1 cellular context compared by ENCODE assay signal in the genomic region with DNA sequence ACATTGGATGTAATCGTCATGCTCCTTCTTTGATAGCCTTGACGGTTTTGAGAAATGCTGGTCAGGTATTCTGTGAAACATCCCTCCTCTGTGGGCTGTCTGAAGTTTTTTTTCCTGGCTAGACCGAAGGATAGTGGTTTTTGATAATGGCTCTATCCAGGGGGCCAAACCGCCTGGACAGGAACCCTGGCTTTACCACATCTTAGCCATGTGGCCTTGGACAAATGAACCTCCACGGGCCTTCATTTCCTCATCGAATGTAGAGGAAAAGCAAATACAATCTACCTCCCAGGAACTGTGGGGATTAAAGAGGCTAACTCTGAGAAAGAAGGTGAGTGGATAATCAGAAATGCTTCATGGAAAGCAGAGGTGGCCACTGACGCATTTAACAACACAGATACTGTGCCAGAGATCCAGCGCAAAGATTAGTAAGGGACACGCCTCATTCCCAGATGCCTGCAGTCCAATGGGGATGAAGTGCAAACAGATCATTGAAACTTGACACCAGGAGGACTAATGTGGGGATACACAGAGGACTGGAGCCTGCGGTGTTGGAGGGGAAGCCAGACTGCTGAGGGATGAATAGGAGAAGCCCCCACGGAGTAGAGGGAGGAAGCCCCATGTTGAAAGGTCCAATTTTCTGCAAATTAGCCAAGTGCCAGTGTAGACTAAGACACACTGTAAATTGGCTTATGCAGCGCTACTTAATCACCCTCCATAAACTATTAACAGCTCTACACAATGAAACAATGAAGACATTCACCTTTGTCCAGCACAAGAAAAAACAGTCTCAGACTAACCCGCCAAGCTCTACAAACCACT.
A peak's percentile ranks its signal among the peaks of the same experiment; 100 is the strongest.
TF ChIP-seq lines count a peak whose summit lies in the region.

No MANE protein-coding gene starts in this region.

TF ChIP-seq in HepG2, 621 proteins besides CTCF, POLR2A, EP300 and RAD21 (continued from another document):
- TF ChIP-seq, protein P1, sequence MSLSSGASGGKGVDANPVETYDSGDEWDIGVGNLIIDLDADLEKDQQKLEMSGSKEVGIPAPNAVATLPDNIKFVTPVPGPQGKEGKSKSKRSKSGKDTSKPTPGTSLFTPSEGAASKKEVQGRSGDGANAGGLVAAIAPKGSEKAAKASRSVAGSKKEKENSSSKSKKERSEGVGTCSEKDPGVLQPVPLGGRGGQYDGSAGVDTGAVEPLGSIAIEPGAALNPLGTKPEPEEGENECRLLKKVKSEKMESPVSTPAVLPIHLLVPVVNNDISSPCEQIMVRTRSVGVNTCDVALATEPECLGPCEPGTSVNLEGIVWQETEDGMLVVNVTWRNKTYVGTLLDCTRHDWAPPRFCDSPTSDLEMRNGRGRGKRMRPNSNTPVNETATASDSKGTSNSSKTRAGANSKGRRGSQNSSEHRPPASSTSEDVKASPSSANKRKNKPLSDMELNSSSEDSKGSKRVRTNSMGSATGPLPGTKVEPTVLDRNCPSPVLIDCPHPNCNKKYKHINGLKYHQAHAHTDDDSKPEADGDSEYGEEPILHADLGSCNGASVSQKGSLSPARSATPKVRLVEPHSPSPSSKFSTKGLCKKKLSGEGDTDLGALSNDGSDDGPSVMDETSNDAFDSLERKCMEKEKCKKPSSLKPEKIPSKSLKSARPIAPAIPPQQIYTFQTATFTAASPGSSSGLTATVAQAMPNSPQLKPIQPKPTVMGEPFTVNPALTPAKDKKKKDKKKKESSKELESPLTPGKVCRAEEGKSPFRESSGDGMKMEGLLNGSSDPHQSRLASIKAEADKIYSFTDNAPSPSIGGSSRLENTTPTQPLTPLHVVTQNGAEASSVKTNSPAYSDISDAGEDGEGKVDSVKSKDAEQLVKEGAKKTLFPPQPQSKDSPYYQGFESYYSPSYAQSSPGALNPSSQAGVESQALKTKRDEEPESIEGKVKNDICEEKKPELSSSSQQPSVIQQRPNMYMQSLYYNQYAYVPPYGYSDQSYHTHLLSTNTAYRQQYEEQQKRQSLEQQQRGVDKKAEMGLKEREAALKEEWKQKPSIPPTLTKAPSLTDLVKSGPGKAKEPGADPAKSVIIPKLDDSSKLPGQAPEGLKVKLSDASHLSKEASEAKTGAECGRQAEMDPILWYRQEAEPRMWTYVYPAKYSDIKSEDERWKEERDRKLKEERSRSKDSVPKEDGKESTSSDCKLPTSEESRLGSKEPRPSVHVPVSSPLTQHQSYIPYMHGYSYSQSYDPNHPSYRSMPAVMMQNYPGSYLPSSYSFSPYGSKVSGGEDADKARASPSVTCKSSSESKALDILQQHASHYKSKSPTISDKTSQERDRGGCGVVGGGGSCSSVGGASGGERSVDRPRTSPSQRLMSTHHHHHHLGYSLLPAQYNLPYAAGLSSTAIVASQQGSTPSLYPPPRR (CRISPR knock-in tag; IDR thresholded peaks at IDR 0.05; ENCODE audit: borderline replicate concordance) = peak; percentile 51; the same call in 1 of the 2 replicates
- TF ChIP-seq, protein P2, sequence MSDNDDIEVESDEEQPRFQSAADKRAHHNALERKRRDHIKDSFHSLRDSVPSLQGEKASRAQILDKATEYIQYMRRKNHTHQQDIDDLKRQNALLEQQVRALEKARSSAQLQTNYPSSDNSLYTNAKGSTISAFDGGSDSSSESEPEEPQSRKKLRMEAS (IDR thresholded peaks at IDR 0.05) = peak; percentile 32; the same call in 1 of the 2 replicates
- TF ChIP-seq SAP130 (CRISPR knock-in tag; IDR thresholded peaks at IDR 0.05; ENCODE audit: low read depth) = 0 out of 2 replicates have a peak, but pooled peaks have one; percentile 17
- TF ChIP-seq ISL2 (CRISPR knock-in tag; IDR thresholded peaks at IDR 0.05) = peak; percentile 42; the same call in 1 of the 2 replicates
- no peak for TF ChIP-seq RBM22 (optimal IDR thresholded peaks at IDR 0.05; ENCODE audit: low read length)
- TF ChIP-seq TBX2 (CRISPR knock-in tag; IDR thresholded peaks at IDR 0.05; ENCODE audit: borderline replicate concordance) = peak; percentile 62; the same call in 1 of the 2 replicates
- TF ChIP-seq PITX1 (CRISPR knock-in tag; IDR thresholded peaks at IDR 0.05) = peak; percentile 58; the same call in 1 of the 2 replicates
TF ChIP-seq in HepG2: peak in this region for 34.
